Comparison of ENCODE assay signal across 11 cellular contexts in the genomic region with DNA sequence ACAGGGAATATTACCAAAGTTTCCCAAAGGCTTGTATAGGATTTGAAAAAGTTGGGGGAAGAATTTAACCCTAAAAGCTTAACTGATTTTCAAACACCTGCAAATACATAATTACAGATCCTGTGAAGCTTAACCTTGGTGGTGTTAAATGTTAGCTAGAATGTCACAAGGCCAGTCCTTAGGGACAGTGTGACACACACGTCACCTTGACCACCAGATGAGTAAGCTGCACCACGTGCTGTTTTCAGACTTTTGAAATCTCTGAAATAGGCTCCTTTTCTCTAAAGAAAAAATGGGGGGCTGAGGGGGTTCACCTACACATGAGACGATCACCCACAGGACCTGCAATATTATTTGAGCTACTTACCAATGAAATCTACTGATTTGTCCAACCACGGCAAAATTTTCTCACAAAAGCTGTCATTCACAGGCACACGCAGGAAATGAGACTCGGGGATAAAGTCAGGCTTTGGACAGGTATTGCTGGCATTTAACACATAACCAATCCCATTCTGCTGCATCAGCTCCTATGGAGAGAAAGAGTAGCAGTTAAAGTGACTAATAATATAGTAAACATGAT.
DNase-seq lines count a peak whose midpoint lies in the region; ATAC-seq, FAIRE-seq and TF ChIP-seq lines count a peak whose summit lies in the region.
"Had no signal": no experiment of that assay in that cellular context is flagged by ENCODE, and none has a peak within 500 bp of the region (broad histone marks: within the 10 kb centered on the region; RNA-seq: fewer than 3 reads in every experiment).

No MANE protein-coding gene starts in this region.

- ATAC-seq in GM19324 (IDR thresholded peaks at IDR 0.05; ENCODE audit: low FRiP score, unreplicated experiment), result peak; percentile 79
- ATAC-seq in HG03064 (IDR thresholded peaks at IDR 0.05; ENCODE audit: low read depth, unreplicated experiment), result peak; percentile 77
- peak; percentile 71 for ATAC-seq in activated naive CD8-positive, alpha-beta T cell treated with anti-CD3 and anti-CD28 coated beads, Interleukin-2, amount 50 U/mL, for 24 hours
- ATAC-seq: HCT116 had no signal

- peaks cover 65% of the 10 kb centered on the region for H3K4me1 Mint-ChIP-seq in activated naive CD8-positive, alpha-beta T cell treated with anti-CD3 and anti-CD28 coated beads, Interleukin-2, amount 50 U/mL, for 24 hours

- in situ Hi-C loops in Caki2 (cut with HindIII; ENCODE audit: low pct_unique_long_range_greater_than_20kb, low sequenced_read_pairs), result no loop called here

- no peaks in the 10 kb centered on the region for H3K9me3 Mint-ChIP-seq in activated naive CD8-positive, alpha-beta T cell treated with anti-CD3 and anti-CD28 coated beads, Interleukin-2, amount 50 U/mL, for 24 hours
- H3K9me3 Mint-ChIP-seq: activated naive CD8-positive, alpha-beta T cell treated with anti-CD3 and anti-CD28 coated beads, Interleukin-2, amount 10 ng/mL, durations not matched to agents 7 days and 5 days had no signal

- H3K27me3 Mint-ChIP-seq in activated naive CD8-positive, alpha-beta T cell treated with anti-CD3 and anti-CD28 coated beads, Interleukin-2, amount 50 U/mL, for 24 hours, result no peaks in the 10 kb centered on the region
- H3K27me3 Mint-ChIP-seq: activated naive CD8-positive, alpha-beta T cell treated with anti-CD3 and anti-CD28 coated beads, Interleukin-2, amount 10 ng/mL, durations not matched to agents 7 days and 5 days had no signal

- no peak for FAIRE-seq in D721Med (lab: Jason Lieb, UNC)

- H3K4me3 Mint-ChIP-seq in activated naive CD8-positive, alpha-beta T cell treated with anti-CD3 and anti-CD28 coated beads, Interleukin-2, amount 50 U/mL, for 24 hours, result no peak overlapping the region
- H3K4me3 Mint-ChIP-seq: activated naive CD8-positive, alpha-beta T cell treated with anti-CD3 and anti-CD28 coated beads, Interleukin-2, amount 10 ng/mL, durations not matched to agents 7 days and 5 days had no signal

- peaks cover 33% of the 10 kb centered on the region for H3K36me3 Mint-ChIP-seq in activated naive CD8-positive, alpha-beta T cell treated with anti-CD3 and anti-CD28 coated beads, Interleukin-2, amount 50 U/mL, for 24 hours (ENCODE audit: low read depth)

- DNase-seq in Caki2 (ENCODE audit: low read depth) (peak; percentile 34), COR-L47 (lab: John Stamatoyannopoulos, UW) (no peak), DMS79 treated with DMSO at 0.1 percent for 48 hours (lab: John Stamatoyannopoulos, UW) (no peak), NCI-H748 (lab: John Stamatoyannopoulos, UW; ENCODE audit: unreplicated experiment) (no peak), D721Med (ENCODE audit: insufficient read length, low spot score) (no peak)
- DNase-seq in activated naive CD8-positive, alpha-beta T cell treated with anti-CD3 and anti-CD28 coated beads, Interleukin-2, amount 50 U/mL, for 24 hours, result no peak
- DNase-seq: activated naive CD8-positive, alpha-beta T cell treated with anti-CD3 and anti-CD28 coated beads, Interleukin-2, amount 10 ng/mL, durations not matched to agents 7 days and 5 days; NCI-H1930 had no signal

- H3K27ac Mint-ChIP-seq in activated naive CD8-positive, alpha-beta T cell treated with anti-CD3 and anti-CD28 coated beads, Interleukin-2, amount 50 U/mL, for 24 hours, result peak overlapping the region; percentile 70
- H3K27ac Mint-ChIP-seq: activated naive CD8-positive, alpha-beta T cell treated with anti-CD3 and anti-CD28 coated beads, Interleukin-2, amount 10 ng/mL, durations not matched to agents 7 days and 5 days had no signal

- TF ChIP-seq CTCF in D721Med (IDR thresholded peaks at IDR 0.05; ENCODE audit: insufficient read depth, missing control alignments), result no peak
